In genomic region chr15:39783244-39783820, GRCh38 we compare ENCODE assay signal across 8 cellular contexts. TPM values are rescaled to one million over a fixed set of nuclear protein-coding genes. Genes with fewer than 3 reads are reported as not detected.
A peak's percentile ranks its signal among the peaks of the same experiment; 100 is the strongest.
DNase-seq lines count a peak whose midpoint lies in the region; ATAC-seq and TF ChIP-seq lines count a peak whose summit lies in the region.

No MANE protein-coding gene starts in this region.

- H3K4me3 ChIP-seq in BE2C (ENCODE audit: low read depth, low read length), result peak overlapping the region; percentile 98
- peak overlapping the region; percentile 81 for H3K4me3 ChIP-seq in colonic mucosa

- TF ChIP-seq CTCF in BE2C (IDR thresholded peaks at IDR 0.05; ENCODE audit: low read depth, low read length), result no peak
- no peak for TF ChIP-seq CTCF in colonic mucosa (IDR thresholded peaks at IDR 0.05)

- peak overlapping the region; percentile 82 for H3K27ac ChIP-seq in colonic mucosa

- intact Hi-C loops in colonic mucosa (cut with DNase I) (loop anchor here (5.0 to 10.0 kb wide), 2 partner anchors 191 to 494 kb away; no protein-coding TSS in a partner anchor), sciatic nerve (cut with DNase I) (no loop called here)

- H3K27me3 ChIP-seq in BE2C (no peaks in the 10 kb centered on the region), colonic mucosa (no peaks in the 10 kb centered on the region)

- DNase-seq in BE2C (no peak), M059J (ENCODE audit: low read depth) (peak; percentile 29), colonic mucosa (no peak), myocyte (ENCODE audit: low read depth) (peak; percentile 30), sciatic nerve (ENCODE audit: low spot score) (no peak), NCI-H187 (lab: John Stamatoyannopoulos, UW) (no peak), GDM1 (lab: John Stamatoyannopoulos, UW) (no peak), NCI-H187 treated with DMSO at 0.1 percent for 48 hours (lab: John Stamatoyannopoulos, UW) (no peak)

- no peak for ATAC-seq in sciatic nerve

- H3K9me3 ChIP-seq in BE2C (no peaks in the 10 kb centered on the region), colonic mucosa (no peaks in the 10 kb centered on the region)

- H3K36me3 ChIP-seq in BE2C (no peaks in the 10 kb centered on the region), colonic mucosa (no peaks in the 10 kb centered on the region)

- peak overlapping the region; percentile 66 to 91 for H3K9ac ChIP-seq in colonic mucosa (ENCODE audit: low read depth in 2 of 2, low read length in 2 of 2)

- no peaks in the 10 kb centered on the region for H3K4me1 ChIP-seq in BE2C
- no peaks in the 10 kb centered on the region for H3K4me1 ChIP-seq in colonic mucosa

RNA-seq across cellular contexts. Expression of gene FSIP1, which starts 0.7 kb away (rescaled TPM):
- 0.15 TPM for polyA plus RNA-seq in BE2C (2012; ENCODE audit: insufficient read depth, insufficient read length, low read depth)
- total RNA-seq in M059J (2014; rRNA removed; shearing (Covaris generic)), result 0.64 and 0.76 TPM in 2 replicates
- total RNA-seq in colonic mucosa, result 1 to 10 TPM; 4.1 to 5.3 TPM
- 0.37 and 2.3 TPM in 2 replicates for total RNA-seq in myocyte
- polyA plus RNA-seq in myocyte (2012), result 2.8 TPM
- 0.85 TPM for total RNA-seq in sciatic nerve

Comparison
In these comparisons a context has a peak if more than half of its experiments do, and no peak if none do; other contexts are left out.
1. DNase-seq: peak in M059J (single experiment) and myocyte (single experiment); none in BE2C (single experiment), colonic mucosa (single experiment), sciatic nerve (single experiment), NCI-H187 (0 of 2), GDM1 (single experiment) and NCI-H187 treated with DMSO at 0.1 percent for 48 hours (single experiment).